24 cellular contexts compared by ENCODE assay signal in genomic region chr6:55675936-55676335, GRCh38.
"Had no signal": no experiment of that assay in that cellular context is flagged by ENCODE, and none has a peak within 500 bp of the region (broad histone marks: within the 10 kb centered on the region; RNA-seq: fewer than 3 reads in every experiment).

No MANE protein-coding gene starts in this region.

- ATAC-seq: esophagus mucosa; gastrocnemius medialis; heart right ventricle; left cardiac atrium; left lung; left ventricle myocardium superior; lower lobe of right lung; mucosa of descending colon; naive thymus-derived CD8-positive, alpha-beta T cell had no signal

- H3K27ac ChIP-seq: coronary artery, dorsolateral prefrontal cortex, epithelial cell of prostate, esophagus squamous epithelium, gastrocnemius medialis, heart right ventricle, left lung, lower lobe of right lung had no signal

- H3K4me1 ChIP-seq: esophagus squamous epithelium, gastrocnemius medialis, heart right ventricle, left lung, lower lobe of right lung had no signal

- DNase-seq: dermis blood vessel endothelial cell; dorsolateral prefrontal cortex; effector CD4-positive, alpha-beta T cell; effector memory CD4-positive, alpha-beta T cell; endodermal cell; erythroblast; esophagus squamous epithelium; foreskin melanocyte; gastrocnemius medialis; glutamatergic neuron; head of caudate nucleus; heart right ventricle; hippocampal formation; left cardiac atrium; left lung; left ventricle myocardium superior; lower lobe of right lung; mesenchymal stem cell; mucosa of descending colon; naive B cell; naive thymus-derived CD8-positive, alpha-beta T cell had no signal

- H3K9me3 ChIP-seq: esophagus squamous epithelium, gastrocnemius medialis, heart right ventricle, left lung, lower lobe of right lung, mucosa of descending colon had no signal

- H3K27me3 ChIP-seq: dorsolateral prefrontal cortex, esophagus squamous epithelium, gastrocnemius medialis, heart right ventricle, left lung had no signal

- H3K36me3 ChIP-seq: esophagus squamous epithelium, gastrocnemius medialis, heart right ventricle, left lung, lower lobe of right lung had no signal

- H3K4me3 ChIP-seq: coronary artery, dorsolateral prefrontal cortex, esophagus squamous epithelium, gastrocnemius medialis, heart right ventricle, left lung, lower lobe of right lung, mucosa of descending colon had no signal
